In the genomic region with DNA sequence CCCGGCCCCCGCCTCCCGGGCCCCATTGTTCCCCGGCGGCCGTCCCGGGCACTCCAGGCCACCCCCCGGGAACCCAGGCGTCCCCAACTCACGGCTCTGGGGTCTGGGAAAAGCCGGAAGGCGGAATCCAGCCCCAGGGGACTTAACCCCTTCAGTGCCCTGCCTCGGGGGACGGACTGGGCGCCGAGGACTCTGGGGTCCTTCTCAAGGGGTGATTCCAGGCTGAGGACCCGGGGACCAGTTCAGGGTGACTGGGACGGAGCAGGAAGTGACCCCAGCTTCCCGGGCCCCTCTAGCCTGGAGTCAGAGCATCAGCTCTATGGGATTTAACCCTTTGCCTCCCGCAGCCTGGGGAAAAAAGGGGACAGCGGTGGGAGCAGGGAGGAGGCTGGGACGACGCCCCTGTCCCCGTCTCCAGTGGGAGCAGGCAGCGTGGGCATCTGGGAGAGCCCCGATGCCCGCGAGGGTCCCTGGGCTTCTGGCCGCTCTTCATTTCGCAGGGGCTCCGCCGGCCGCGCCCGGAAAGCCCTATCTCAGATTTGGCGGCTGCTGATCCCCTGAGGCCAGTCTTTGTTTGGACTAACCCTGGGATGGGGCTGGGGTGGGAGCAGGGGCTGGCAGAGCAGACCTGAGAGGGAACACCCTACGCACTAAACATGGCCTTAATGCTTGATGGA, we compare ENCODE assay signal across 8 cellular contexts. TPM values are rescaled to one million over a fixed set of nuclear protein-coding genes. Genes with fewer than 3 reads are reported as not detected.
DNase-seq lines count a peak whose midpoint lies in the region; FAIRE-seq and TF ChIP-seq lines count a peak whose summit lies in the region.

TSS of gene ZNF629 (minus strand) at position 270 of the 677 bp plus-strand sequence. CDS start 2,723 bp downstream, outside the sequence.

- no peaks in the 10 kb centered on the region for H3F3A ChIP-seq in neural cell (ENCODE audit: insufficient read depth, low read length, poor library complexity, severe bottlenecking)

- H3K4me3 ChIP-seq in ACC112 (ENCODE audit: low read depth, low read length) = peak within 1 kb of the TSS; percentile 87
- peak within 1 kb of the TSS; percentile 93 for H3K4me3 ChIP-seq in neural cell (ENCODE audit: low read length)

- peak within 1 kb of the TSS; percentile 95 for H3K9ac ChIP-seq in neural cell (ENCODE audit: low read length)

- H3K27me3 Mint-ChIP-seq in activated naive CD4-positive, alpha-beta T cell treated with anti-CD3 and anti-CD28 coated beads, Interleukin-2, amount 50 U/mL, for 24 hours = no peaks in the 10 kb centered on the region

- H3K9me3 Mint-ChIP-seq in activated naive CD4-positive, alpha-beta T cell treated with anti-CD3 and anti-CD28 coated beads, Interleukin-2, amount 50 U/mL, for 24 hours = no peaks in the 10 kb centered on the region

- H3K36me3 Mint-ChIP-seq in activated naive CD4-positive, alpha-beta T cell treated with anti-CD3 and anti-CD28 coated beads, Interleukin-2, amount 50 U/mL, for 24 hours = no peaks in the 10 kb centered on the region

- H3K27me3 ChIP-seq in ACC112 (ENCODE audit: insufficient read depth, low read length) (no peaks in the 10 kb centered on the region), neural cell (ENCODE audit: insufficient read depth, low read depth, low read length) (no peaks in the 10 kb centered on the region)

- peak within 1 kb of the TSS; percentile 89 for H3K4me3 Mint-ChIP-seq in activated naive CD4-positive, alpha-beta T cell treated with anti-CD3 and anti-CD28 coated beads, Interleukin-2, amount 50 U/mL, for 24 hours

- peaks cover 13% of the 10 kb centered on the region for H3K4me1 ChIP-seq in ACC112 (ENCODE audit: control insufficient read depth, insufficient read depth, low read length, unreplicated experiment)

- TF ChIP-seq CTCF in neural cell (IDR thresholded peaks at IDR 0.05; ENCODE audit: poor library complexity, severe bottlenecking) = peak; percentile 20

- no peaks in the 10 kb centered on the region for H3K9me3 ChIP-seq in neural cell (ENCODE audit: low read length)

- peak; percentile 52 for DNase-seq in GM12891 (ENCODE audit: insufficient read length, low spot score)
- peak; percentile 79 for DNase-seq in NCI-H510A (lab: John Stamatoyannopoulos, UW)
- peak; percentile 59 for DNase-seq in glomerular visceral epithelial cell (ENCODE audit: extremely low spot score)
- DNase-seq in T-helper 9 cell = no peak
- DNase-seq in NCI-H226 = no peak

- H3K36me3 ChIP-seq in ACC112 (ENCODE audit: insufficient read depth, low read length) (peaks cover 6% of the 10 kb centered on the region; the same call in 1 of the 2 replicates), neural cell (ENCODE audit: insufficient read depth, low read length) (no peaks in the 10 kb centered on the region)

- TF ChIP-seq EP300 in neural cell (conservative IDR thresholded peaks at IDR 0.05; ENCODE audit: poor library complexity, severe bottlenecking) = peak; percentile 60

- no peaks in the 10 kb centered on the region for H3K9me2 ChIP-seq in neural cell (ENCODE audit: insufficient read depth, low read length)

- no peak for TF ChIP-seq POLR2A in GM12891 (IDR thresholded peaks at IDR 0.05; ENCODE audit: low read depth, low read length)

- no peaks in the 10 kb centered on the region for H4K20me1 ChIP-seq in neural cell (ENCODE audit: insufficient read depth)

- peaks cover 27% of the 10 kb centered on the region for H3K4me1 Mint-ChIP-seq in activated naive CD4-positive, alpha-beta T cell treated with anti-CD3 and anti-CD28 coated beads, Interleukin-2, amount 50 U/mL, for 24 hours

- TF ChIP-seq RAD21 in neural cell (conservative IDR thresholded peaks at IDR 0.05) = peak; percentile 52

- no peak for FAIRE-seq in GM12891 (lab: Jason Lieb, UNC)

- H2AFZ ChIP-seq in ACC112 (ENCODE audit: low read length, unreplicated experiment) (peak within 1 kb of the TSS; percentile 89), neural cell (ENCODE audit: low read depth, low read length) (peak within 1 kb of the TSS; percentile 96)

- H3K4me2 ChIP-seq in neural cell (ENCODE audit: low read length) = peak within 1 kb of the TSS; percentile 97

- H3K79me2 ChIP-seq in ACC112 (ENCODE audit: control insufficient read depth, insufficient read depth, low read length, unreplicated experiment) (peaks cover 30% of the 10 kb centered on the region), neural cell (replicated peaks; ENCODE audit: insufficient read depth, low read length) (peaks cover 22% of the 10 kb centered on the region)

- peak within 1 kb of the TSS; percentile 67 for H3K27ac ChIP-seq in ACC112 (ENCODE audit: low read depth, low read length)
- H3K27ac ChIP-seq in neural cell (ENCODE audit: low read length) = peak within 1 kb of the TSS; percentile 87

- H3K27ac Mint-ChIP-seq in activated naive CD4-positive, alpha-beta T cell treated with anti-CD3 and anti-CD28 coated beads, Interleukin-2, amount 50 U/mL, for 24 hours = peak within 1 kb of the TSS; percentile 76

TF ChIP-seq in GM12891, 5 proteins besides CTCF, POLR2A, EP300 and RAD21:
- TF ChIP-seq POLR2AphosphoS5 (IDR thresholded peaks at IDR 0.05; ENCODE audit: low read depth, low read length) (no peak), TAF1 (IDR thresholded peaks at IDR 0.05; ENCODE audit: low read depth, low read length) (no peak), POU2F2 (IDR thresholded peaks at IDR 0.05; ENCODE audit: low read depth, low read length) (no peak), PAX5 (IDR thresholded peaks at IDR 0.05; ENCODE audit: insufficient read depth, low read length, severe bottlenecking) (no peak), SPI1 (IDR thresholded peaks at IDR 0.05; ENCODE audit: low read depth, low read length) (no peak)

TF ChIP-seq in neural cell, 6 proteins besides CTCF, POLR2A, EP300 and RAD21:
- peak; percentile 80 for TF ChIP-seq POLR2AphosphoS5 (IDR thresholded peaks at IDR 0.05)
- TF ChIP-seq MXI1 (conservative IDR thresholded peaks at IDR 0.05; ENCODE audit: poor library complexity, severe bottlenecking) = peak; percentile 42
- TF ChIP-seq SMC3 (conservative IDR thresholded peaks at IDR 0.05; ENCODE audit: poor library complexity) = peak; percentile 65
- TF ChIP-seq TAF1 (IDR thresholded peaks at IDR 0.05; ENCODE audit: low read depth) = peak; percentile 56
- TF ChIP-seq EZH2 (IDR thresholded peaks at IDR 0.05; ENCODE audit: borderline replicate concordance, insufficient read depth, low read length, poor library complexity, severe bottlenecking) = no peak
- TF ChIP-seq REST (IDR thresholded peaks at IDR 0.05; ENCODE audit: borderline replicate concordance) = peak; percentile 72

RNA-seq across cellular contexts. Expression of gene ZNF629, which starts in this region (rescaled TPM):
- 1.2 TPM for polyA plus RNA-seq in GM12891 (2012; ENCODE audit: low read depth, missing spikeins)
- 10.4 and 14.1 TPM in 2 replicates for polyA plus RNA-seq in neural cell
- 29.5 and 31.7 TPM in 2 replicates for polyA minus RNA-seq in neural cell

Comparison
In these comparisons a context has a peak if more than half of its experiments do, and no peak if none do; other contexts are left out.
1. DNase-seq: peak in GM12891 (single experiment), NCI-H510A (single experiment) and glomerular visceral epithelial cell (single experiment); none in T-helper 9 cell (single experiment) and NCI-H226 (single experiment).